Comparison of ENCODE assay signal across 18 cellular contexts in genomic region chr3:177569193-177569592, GRCh38.
"Had no signal": no experiment of that assay in that cellular context is flagged by ENCODE, and none has a peak within 500 bp of the region (broad histone marks: within the 10 kb centered on the region; RNA-seq: fewer than 3 reads in every experiment).

No MANE protein-coding gene starts in this region.

- DNase-seq: activated CD4-positive, alpha-beta T cell treated with anti-CD3 and anti-CD28 coated beads for 36 hours; activated CD4-positive, alpha-beta T cell treated with anti-CD3 and anti-CD28 coated beads, Interleukin-2, amount 50 U/mL, for 48 hours; activated T-cell treated with anti-CD3 and anti-CD28 coated beads for 4 hours; amygdala; caudate nucleus; dorsolateral prefrontal cortex; gastrocnemius medialis; heart left ventricle; left ventricle myocardium superior; mesenchymal stem cell; naive thymus-derived CD8-positive, alpha-beta T cell; posterior cingulate gyrus; retina; stimulated activated CD4-positive, alpha-beta T cell treated with anti-CD3 and anti-CD28 coated beads, Interleukin-2, amount 100 ng/mL, for 48 hours; T-cell had no signal

- H3K27ac ChIP-seq: dorsolateral prefrontal cortex, gastrocnemius medialis, heart left ventricle, thoracic aorta had no signal

- H3K9me3 ChIP-seq: gastrocnemius medialis, heart left ventricle, thoracic aorta, upper lobe of left lung had no signal

- H3K4me1 ChIP-seq: gastrocnemius medialis had no signal

- ATAC-seq: activated CD4-positive, alpha-beta T cell treated with anti-CD3 and anti-CD28 coated beads for 36 hours; gastrocnemius medialis; naive thymus-derived CD8-positive, alpha-beta T cell; T-cell; WTC11 had no signal

- H3K36me3 ChIP-seq: gastrocnemius medialis, heart left ventricle, thoracic aorta, upper lobe of left lung had no signal

- H3K4me3 ChIP-seq: dorsolateral prefrontal cortex, gastrocnemius medialis, heart left ventricle, thoracic aorta, upper lobe of left lung had no signal

- H3K27me3 ChIP-seq: dorsolateral prefrontal cortex, gastrocnemius medialis, heart left ventricle, upper lobe of left lung had no signal
